ENCODE assay signal across 1 cellular context in genomic region chr6:130625825-130626500, GRCh38.
A peak's percentile ranks its signal among the peaks of the same experiment; 100 is the strongest.
TF ChIP-seq lines count a peak whose summit lies in the region.

No MANE protein-coding gene starts in this region.

TF ChIP-seq in GM12878, 131 proteins besides CTCF, POLR2A, EP300 and RAD21 (continued from another document):
- no peak for TF ChIP-seq EZH2 (IDR thresholded peaks at IDR 0.05; ENCODE audit: borderline replicate concordance, control insufficient read depth, low read depth, low read length)
- TF ChIP-seq GABPA (IDR thresholded peaks at IDR 0.05; ENCODE audit: low read depth), result peak; percentile 65; the same call in 1 of the 2 replicates
